Comparison of ENCODE assay signal across 1 cellular context in genomic region chr19:35066691-35067563, GRCh38.
TF ChIP-seq lines count a peak whose summit lies in the region.

No MANE protein-coding gene starts in this region.

TF ChIP-seq in SK-N-SH treated with all-trans-retinoic acid at 6 μM for 48 hours, 23 proteins besides CTCF, POLR2A, EP300 and RAD21 (continued from another document):
- TF ChIP-seq TCF4 (CRISPR knock-in tag; IDR thresholded peaks at IDR 0.05; ENCODE audit: borderline replicate concordance) (no peak), TOX (CRISPR knock-in tag; IDR thresholded peaks at IDR 0.05; ENCODE audit: borderline replicate concordance) (no peak), OSR1 (CRISPR knock-in tag; IDR thresholded peaks at IDR 0.05) (no peak), ZFP30 (CRISPR knock-in tag; IDR thresholded peaks at IDR 0.05) (no peak), RARB (CRISPR knock-in tag; IDR thresholded peaks at IDR 0.05) (no peak), ZNF70 (CRISPR knock-in tag; IDR thresholded peaks at IDR 0.05) (no peak), TSHZ2 (CRISPR knock-in tag; IDR thresholded peaks at IDR 0.05) (no peak)
TF ChIP-seq in SK-N-SH treated with all-trans-retinoic acid at 6 μM for 48 hours: peak in this region for 0.
